Comparison of ENCODE assay signal across 1 cellular context in genomic region chr7:78970440-78970916, GRCh38.
TF ChIP-seq lines count a peak whose summit lies in the region.

No MANE protein-coding gene starts in this region.

TF ChIP-seq in H1, 55 proteins besides CTCF, POLR2A, EP300 and RAD21:
- no peak for TF ChIP-seq RFX5 (IDR thresholded peaks at IDR 0.05; ENCODE audit: borderline replicate concordance, low read depth, low read length)
- TF ChIP-seq CBX8 (IDR thresholded peaks at IDR 0.05; ENCODE audit: borderline replicate concordance, low read depth, low read length): no peak
- no peak for TF ChIP-seq CBX5 (IDR thresholded peaks at IDR 0.05; ENCODE audit: low read depth, low read length)
- no peak for TF ChIP-seq HDAC2 (IDR thresholded peaks at IDR 0.05; ENCODE audit: borderline replicate concordance in 1 of 2, low read depth in 2 of 2, low read length in 2 of 2)
- TF ChIP-seq GABPA (IDR thresholded peaks at IDR 0.05; ENCODE audit: borderline replicate concordance, insufficient read depth, low read length): no peak
- TF ChIP-seq BCL11A (IDR thresholded peaks at IDR 0.05; ENCODE audit: low read depth in 2 of 2, low read length in 2 of 2): no peak
- no peak for TF ChIP-seq ATF2 (IDR thresholded peaks at IDR 0.05; ENCODE audit: low read length)
- TF ChIP-seq USF2 (IDR thresholded peaks at IDR 0.05; ENCODE audit: low read length): no peak
- no peak for TF ChIP-seq KDM4A (IDR thresholded peaks at IDR 0.05; ENCODE audit: low read depth, low read length, severe bottlenecking)
- TF ChIP-seq RXRA (IDR thresholded peaks at IDR 0.05; ENCODE audit: insufficient read depth, low read depth, low read length): no peak
- TF ChIP-seq MAFK (IDR thresholded peaks at IDR 0.05; ENCODE audit: low read depth, low read length): no peak
- no peak for TF ChIP-seq EGR1 (IDR thresholded peaks at IDR 0.05; ENCODE audit: borderline replicate concordance, low read depth, low read length)
- no peak for TF ChIP-seq MAX (IDR thresholded peaks at IDR 0.05)
- TF ChIP-seq SUZ12 (IDR thresholded peaks at IDR 0.05; ENCODE audit: low read length): no peak
- TF ChIP-seq CEBPB (IDR thresholded peaks at IDR 0.05; ENCODE audit: low read depth, low read length): no peak
- TF ChIP-seq TCF12 (IDR thresholded peaks at IDR 0.05; ENCODE audit: low read depth, low read length): no peak
- no peak for TF ChIP-seq POLR2AphosphoS5 (IDR thresholded peaks at IDR 0.05; ENCODE audit: low read depth, low read length)
- TF ChIP-seq POU5F1 (IDR thresholded peaks at IDR 0.05; ENCODE audit: low read depth, low read length): no peak
- TF ChIP-seq ASH2L (IDR thresholded peaks at IDR 0.05; ENCODE audit: low read length): no peak
- TF ChIP-seq FOSL1 (IDR thresholded peaks at IDR 0.05; ENCODE audit: insufficient read depth, low read depth, low read length): no peak
